Comparison of ENCODE assay signal across 1 cellular context in genomic region chr2:164840930-164841718, GRCh38.
TF ChIP-seq lines count a peak whose summit lies in the region.

No MANE protein-coding gene starts in this region.

TF ChIP-seq in HEK293, 187 proteins besides CTCF, POLR2A, EP300 and RAD21 (continued from another document):
- TF ChIP-seq ZNF148 (tag by site-specific recombination; IDR thresholded peaks at IDR 0.05; ENCODE audit: borderline replicate concordance) (no peak), ZNF76 (tag by site-specific recombination; IDR thresholded peaks at IDR 0.05; ENCODE audit: borderline replicate concordance, low read depth) (0 out of 2 replicates have a peak, but pooled peaks have one; percentile 13), ZNF354C (tag by site-specific recombination; IDR thresholded peaks at IDR 0.05; ENCODE audit: borderline replicate concordance, low read depth) (no peak), OSR2 (tag by site-specific recombination; IDR thresholded peaks at IDR 0.05) (no peak), KLF8 (tag by site-specific recombination; IDR thresholded peaks at IDR 0.05) (no peak; the same call in 1 of the 2 replicates), ZNF133 (tag by site-specific recombination; IDR thresholded peaks at IDR 0.05) (no peak), RBAK (tag by site-specific recombination; IDR thresholded peaks at IDR 0.05) (no peak), ZBTB20 (tag by site-specific recombination; IDR thresholded peaks at IDR 0.05) (no peak), ZNF335 (tag by site-specific recombination; conservative IDR thresholded peaks at IDR 0.05) (peak; percentile 44; the same call in 1 of the 2 replicates), ZNF654 (tag by site-specific recombination; IDR thresholded peaks at IDR 0.05; ENCODE audit: low read depth) (no peak), KLF16 (tag by site-specific recombination; IDR thresholded peaks at IDR 0.05) (no peak; the same call in 1 of the 2 replicates), ZNF10 (tag by site-specific recombination; IDR thresholded peaks at IDR 0.05) (no peak), ZNF274 (IDR thresholded peaks at IDR 0.05; ENCODE audit: low read length) (no peak), ZNF274 (tag by site-specific recombination; IDR thresholded peaks at IDR 0.05; ENCODE audit: borderline replicate concordance) (no peak), ZNF530 (tag by site-specific recombination; IDR thresholded peaks at IDR 0.05; ENCODE audit: low read depth) (no peak), BCL6B (tag by site-specific recombination; IDR thresholded peaks at IDR 0.05) (no peak), ZBTB10 (tag by site-specific recombination; IDR thresholded peaks at IDR 0.05) (no peak), ZFHX2 (tag by site-specific recombination; conservative IDR thresholded peaks at IDR 0.05) (no peak), ZNF155 (tag by site-specific recombination; IDR thresholded peaks at IDR 0.05) (no peak), ZNF362 (tag by site-specific recombination; IDR thresholded peaks at IDR 0.05) (no peak), ZNF548 (tag by site-specific recombination; IDR thresholded peaks at IDR 0.05) (no peak), IKZF3 (tag by site-specific recombination; IDR thresholded peaks at IDR 0.05) (0 out of 2 replicates have a peak, but pooled peaks have one; percentile 38), HOXC10 (CRISPR knock-in tag; IDR thresholded peaks at IDR 0.05) (no peak), ZSCAN30 (tag by site-specific recombination; IDR thresholded peaks at IDR 0.05) (no peak; the same call in 1 of the 2 replicates), ZNF561 (tag by site-specific recombination; IDR thresholded peaks at IDR 0.05; ENCODE audit: borderline replicate concordance) (0 out of 2 replicates have a peak, but pooled peaks have one; percentile 16), ZNF501 (tag by site-specific recombination; IDR thresholded peaks at IDR 0.05) (no peak), SALL2 (tag by site-specific recombination; IDR thresholded peaks at IDR 0.05; ENCODE audit: borderline replicate concordance) (no peak), ZBTB8A (tag by site-specific recombination; IDR thresholded peaks at IDR 0.05) (peak; percentile 63; the same call in 1 of the 2 replicates), ZNF571 (tag by site-specific recombination; IDR thresholded peaks at IDR 0.05) (no peak), ZNF140 (tag by site-specific recombination; IDR thresholded peaks at IDR 0.05) (no peak), ZNF768 (tag by site-specific recombination; IDR thresholded peaks at IDR 0.05) (no peak), ZNF211 (tag by site-specific recombination; IDR thresholded peaks at IDR 0.05; ENCODE audit: low read depth) (no peak)
